In genomic region chr2:48420512-48421197, GRCh38 we compare ENCODE assay signal across 8 cellular contexts. TPM values are rescaled to one million over a fixed set of nuclear protein-coding genes. Genes with fewer than 3 reads are reported as not detected.
DNase-seq lines count a peak whose midpoint lies in the region; ATAC-seq, FAIRE-seq and TF ChIP-seq lines count a peak whose summit lies in the region.

No MANE protein-coding gene starts in this region.

- H3K27ac ChIP-seq in osteoblast (ENCODE audit: low read depth, low read length) (peak overlapping the region; percentile 26), temporal lobe (ENCODE audit: low read depth, low read length) (peak overlapping the region; percentile 66)

- intact Hi-C loops in activated naive CD4-positive, alpha-beta T cell treated with anti-CD3 and anti-CD28 coated beads for 36 hours (cut with micrococcal nuclease), result loop anchor here (1.0 to 2.0 kb wide), 6 partner anchors 64 to 638 kb away; partner anchors contain the start of genes FBXO11 and MSH6

- peak overlapping the region; percentile 54 for H3K4me2 ChIP-seq in osteoblast (ENCODE audit: insufficient read depth, low read length)

- FAIRE-seq in frontal cortex (lab: Jason Lieb, UNC), result no peak

- no peaks in the 10 kb centered on the region for H3K27me3 ChIP-seq in osteoblast (ENCODE audit: insufficient read depth, low read length)

- peak overlapping the region; percentile 7 for H3K27ac Mint-ChIP-seq in activated naive CD4-positive, alpha-beta T cell treated with anti-CD3 and anti-CD28 coated beads for 36 hours

- CTCF ChIA-PET in activated naive CD4-positive, alpha-beta T cell treated with anti-CD3 and anti-CD28 coated beads for 36 hours (lab: Charles Lee), result interaction anchor here (0.7 to 1.8 kb wide), 7 partner anchors 9 to 558 kb away, joined by 3 to 5 read pairs (median 4); no protein-coding TSS in a partner anchor

- DNase-seq in GM03348 (ENCODE audit: low spot score), result peak; percentile 91
- peak; percentile 90 for DNase-seq in NB4 (ENCODE audit: low read depth)
- DNase-seq in SK-MEL-5 (ENCODE audit: low read depth, low spot score), result peak; percentile 91
- DNase-seq in activated naive CD4-positive, alpha-beta T cell treated with anti-CD3 and anti-CD28 coated beads for 36 hours, result peak; percentile 97
- peak; percentile 46 to 74 for DNase-seq in frontal cortex (ENCODE audit: low spot score in 2 of 2)
- DNase-seq in osteoblast (ENCODE audit: insufficient read length, low spot score, missing footprints), result peak; percentile 95

- H3K4me3 ChIP-seq in NB4 (ENCODE audit: low read depth, low read length) (no peak overlapping the region), osteoblast (ENCODE audit: insufficient read depth, low read length) (no peak overlapping the region)

- ATAC-seq in HG02571 (IDR thresholded peaks at IDR 0.05; ENCODE audit: unreplicated experiment), result peak; percentile 85

- no peaks in the 10 kb centered on the region for H3K36me3 Mint-ChIP-seq in activated naive CD4-positive, alpha-beta T cell treated with anti-CD3 and anti-CD28 coated beads for 36 hours (ENCODE audit: low read depth)

- in situ Hi-C loops in SK-MEL-5 (cut with HindIII; ENCODE audit: low pct_unique_long_range_greater_than_20kb, low sequenced_read_pairs), result no loop called here

- peak; percentile 97 for TF ChIP-seq CTCF in NB4 (IDR thresholded peaks at IDR 0.05; ENCODE audit: low read depth, low read length)
- peak; percentile 99 for TF ChIP-seq CTCF in osteoblast (IDR thresholded peaks at IDR 0.05; ENCODE audit: extremely low read depth, low read depth, low read length)

- H3K4me3 Mint-ChIP-seq in activated naive CD4-positive, alpha-beta T cell treated with anti-CD3 and anti-CD28 coated beads for 36 hours, result no peak overlapping the region

- peaks cover 5% of the 10 kb centered on the region for H3K4me1 ChIP-seq in osteoblast (ENCODE audit: insufficient read depth, low read length)

- H3K27me3 Mint-ChIP-seq in activated naive CD4-positive, alpha-beta T cell treated with anti-CD3 and anti-CD28 coated beads for 36 hours (ENCODE audit: low read depth), result no peaks in the 10 kb centered on the region

- H2AFZ ChIP-seq in osteoblast (ENCODE audit: low read length), result peak overlapping the region; percentile 0

- H3K9me3 Mint-ChIP-seq in activated naive CD4-positive, alpha-beta T cell treated with anti-CD3 and anti-CD28 coated beads for 36 hours, result no peaks in the 10 kb centered on the region

- no peaks in the 10 kb centered on the region for H3K9me3 ChIP-seq in osteoblast (ENCODE audit: low read depth, low read length)

- no peak for TF ChIP-seq POLR2A in NB4 (IDR thresholded peaks at IDR 0.05; ENCODE audit: extremely low read depth, insufficient read length)

- H3K79me2 ChIP-seq in osteoblast (ENCODE audit: insufficient read depth, low read length), result no peaks in the 10 kb centered on the region

- no peaks in the 10 kb centered on the region for H4K20me1 ChIP-seq in osteoblast (ENCODE audit: insufficient read depth, low read length)

- no peaks in the 10 kb centered on the region for H3K36me3 ChIP-seq in osteoblast (ENCODE audit: insufficient read depth, low read length)

- H3K4me1 Mint-ChIP-seq in activated naive CD4-positive, alpha-beta T cell treated with anti-CD3 and anti-CD28 coated beads for 36 hours (ENCODE audit: low read depth), result peaks cover 21% of the 10 kb centered on the region

RNA-seq across cellular contexts. Expression of gene PPP1R21, which starts 19.9 kb away (rescaled TPM):
- total RNA-seq in SK-MEL-5 (2014; rRNA removed; shearing (Covaris generic)), result 11.8 and 13.7 TPM in 2 replicates
- 18.6 and 29.7 TPM in 2 replicates for polyA plus RNA-seq in SK-MEL-5 (2015; cell fraction: cytosol; rRNA removed)
- polyA plus RNA-seq in SK-MEL-5 (2015; cell fraction: nucleus; rRNA removed), result 47.3 and 81.2 TPM in 2 replicates
- 10 to 100 TPM; 14.9 to 16.5 TPM for total RNA-seq in activated naive CD4-positive, alpha-beta T cell treated with anti-CD3 and anti-CD28 coated beads for 36 hours
- total RNA-seq in frontal cortex (53.8 TPM), osteoblast (14.5 and 19.2 TPM in 2 replicates), temporal lobe (48.7 TPM)
